Comparison of ENCODE assay signal across 30 cellular contexts in genomic region chr4:188162698-188163097, GRCh38. TPM values are rescaled to one million over a fixed set of nuclear protein-coding genes. Genes with fewer than 3 reads are reported as not detected.
"Had no signal": no experiment of that assay in that cellular context is flagged by ENCODE, and none has a peak within 500 bp of the region (broad histone marks: within the 10 kb centered on the region; RNA-seq: fewer than 3 reads in every experiment).

No MANE protein-coding gene starts in this region.

- H3K27me3 ChIP-seq: brain microvascular endothelial cell, SJCRH30 had no signal

- H3K4me1 Mint-ChIP-seq: activated CD4-positive, alpha-beta T cell treated with anti-CD3 and anti-CD28 coated beads, Interleukin-2, amount 10 ng/mL, durations not matched to agents 24 days and 14 days; activated naive CD8-positive, alpha-beta T cell treated with anti-CD3 and anti-CD28 coated beads for 36 hours had no signal

- DNase-seq: activated CD4-positive, alpha-beta T cell treated with anti-CD3 and anti-CD28 coated beads, Interleukin-2, amount 10 ng/mL, durations not matched to agents 24 days and 14 days; activated CD4-positive, alpha-beta T cell treated with anti-CD3 and anti-CD28 coated beads, Interleukin-2, amount 50 U/mL, for 4 hours; activated CD8-positive, alpha-beta memory T cell treated with anti-CD3 and anti-CD28 coated beads, Interleukin-2, amount 50 U/mL, for 4 hours; activated CD8-positive, alpha-beta T cell treated with anti-CD3 and anti-CD28 coated beads, Interleukin-2, amount 10 ng/mL, durations not matched to agents 7 days and 5 days; activated effector memory CD4-positive, alpha-beta T cell treated with Interleukin-2 at 50 U/mL for 16 hours; activated naive CD4-positive, alpha-beta T cell treated with anti-CD3 and anti-CD28 coated beads, Interleukin-2, amount 50 U/mL, for 16 hours; activated naive CD8-positive, alpha-beta T cell treated with anti-CD3 and anti-CD28 coated beads for 36 hours; activated T-cell treated with anti-CD3 and anti-CD28 coated beads, Interleukin-2, amount 50 U/mL, for 48 hours; amniotic stem cell; aorta; brain microvascular endothelial cell; central memory CD4-positive, alpha-beta T cell; NCI-H1105; NCI-H1417 treated with DMSO at 0.1 percent for 48 hours; NCI-H187 treated with DMSO at 0.1 percent for 48 hours; NCI-H2081; NCI-H345; NCI-H524 treated with DMSO at 0.1 percent for 48 hours; SHP77; SJCRH30; SW 1271; T-helper 1 cell; T-helper 2 cell; T-helper 9 cell; WERI-Rb-1 had no signal

- H3K4me3 ChIP-seq: K562, SJCRH30 had no signal

- H3K36me3 Mint-ChIP-seq: activated naive CD8-positive, alpha-beta T cell treated with anti-CD3 and anti-CD28 coated beads for 36 hours had no signal

- H3K27me3 Mint-ChIP-seq: activated CD4-positive, alpha-beta T cell treated with anti-CD3 and anti-CD28 coated beads, Interleukin-2, amount 10 ng/mL, durations not matched to agents 24 days and 14 days; activated naive CD8-positive, alpha-beta T cell treated with anti-CD3 and anti-CD28 coated beads for 36 hours had no signal

- ATAC-seq: activated CD8-positive, alpha-beta T cell treated with anti-CD3 and anti-CD28 coated beads, Interleukin-2, amount 10 ng/mL, durations not matched to agents 7 days and 5 days; K562; Panc1 had no signal

- H3K4me3 Mint-ChIP-seq: activated CD4-positive, alpha-beta T cell treated with anti-CD3 and anti-CD28 coated beads, Interleukin-2, amount 10 ng/mL, durations not matched to agents 24 days and 14 days; activated CD8-positive, alpha-beta T cell treated with anti-CD3 and anti-CD28 coated beads, Interleukin-2, amount 10 ng/mL, durations not matched to agents 7 days and 5 days; activated naive CD8-positive, alpha-beta T cell treated with anti-CD3 and anti-CD28 coated beads for 36 hours had no signal

- H3K4me1 ChIP-seq: SJCRH30 had no signal

- FAIRE-seq: K562 had no signal

- H3K9me3 ChIP-seq: SJCRH30 had no signal

- H3K36me3 ChIP-seq: brain microvascular endothelial cell, SJCRH30, WERI-Rb-1 had no signal

- H3K27ac ChIP-seq: brain microvascular endothelial cell, SJCRH30, WERI-Rb-1 had no signal

- H3K27ac Mint-ChIP-seq: activated CD4-positive, alpha-beta T cell treated with anti-CD3 and anti-CD28 coated beads, Interleukin-2, amount 10 ng/mL, durations not matched to agents 24 days and 14 days; activated CD8-positive, alpha-beta T cell treated with anti-CD3 and anti-CD28 coated beads, Interleukin-2, amount 10 ng/mL, durations not matched to agents 7 days and 5 days; activated naive CD8-positive, alpha-beta T cell treated with anti-CD3 and anti-CD28 coated beads for 36 hours had no signal

RNA-seq across cellular contexts. Expression of gene TRIML1, which starts 23.5 kb away (rescaled TPM):
- total RNA-seq: activated CD4-positive, alpha-beta T cell treated with anti-CD3 and anti-CD28 coated beads, Interleukin-2, amount 10 ng/mL, durations not matched to agents 24 days and 14 days; activated CD8-positive, alpha-beta T cell treated with anti-CD3 and anti-CD28 coated beads, Interleukin-2, amount 10 ng/mL, durations not matched to agents 7 days and 5 days; activated naive CD8-positive, alpha-beta T cell treated with anti-CD3 and anti-CD28 coated beads for 36 hours; aorta; cerebellum; K562; NCI-H460; RPMI7951; SJCRH30 had no signal
- polyA plus RNA-seq: aorta had no signal

RNA-seq across cellular contexts. Expression of gene TRIML2, which starts 53.3 kb away (rescaled TPM):
- total RNA-seq: activated CD4-positive, alpha-beta T cell treated with anti-CD3 and anti-CD28 coated beads, Interleukin-2, amount 10 ng/mL, durations not matched to agents 24 days and 14 days; activated CD8-positive, alpha-beta T cell treated with anti-CD3 and anti-CD28 coated beads, Interleukin-2, amount 10 ng/mL, durations not matched to agents 7 days and 5 days; activated naive CD8-positive, alpha-beta T cell treated with anti-CD3 and anti-CD28 coated beads for 36 hours; aorta; cerebellum; K562; RPMI7951; SJCRH30 had no signal
- polyA plus RNA-seq: aorta had no signal
